10 cellular contexts compared by ENCODE assay signal in the genomic region with DNA sequence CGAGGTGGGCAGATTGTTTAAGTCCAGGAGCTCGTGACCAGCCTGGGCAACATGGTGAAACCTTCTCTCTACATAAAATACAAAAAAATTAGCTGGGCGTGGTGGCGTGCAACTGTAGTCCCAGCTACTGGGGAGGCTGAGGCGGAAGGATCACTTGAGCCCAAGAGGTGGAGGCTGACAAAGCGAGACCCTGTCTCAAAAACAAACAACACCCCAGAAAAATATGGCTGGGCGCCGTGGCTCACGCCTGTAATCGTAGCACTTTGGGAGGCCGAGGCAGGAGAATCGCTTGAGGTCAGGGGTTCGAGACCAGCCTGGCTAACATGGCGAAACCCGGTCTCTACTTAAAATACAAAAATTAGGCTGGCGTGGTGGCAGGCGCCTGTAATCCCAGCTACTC. TPM values are rescaled to one million over a fixed set of nuclear protein-coding genes. Genes with fewer than 3 reads are reported as not detected.
DNase-seq lines count a peak whose midpoint lies in the region; ATAC-seq, FAIRE-seq and TF ChIP-seq lines count a peak whose summit lies in the region.
"Had no signal": no experiment of that assay in that cellular context is flagged by ENCODE, and none has a peak within 500 bp of the region (broad histone marks: within the 10 kb centered on the region; RNA-seq: fewer than 3 reads in every experiment).

No MANE protein-coding gene starts in this region.

- peaks cover 19% of the 10 kb centered on the region for H3K79me2 ChIP-seq in PC-3 (ENCODE audit: low read length)

- intact Hi-C loops in PC-3 (cut with micrococcal nuclease) (loop anchor here (5.0 kb wide), 1 partner anchor 44 kb away; a partner anchor contains a TSS), sigmoid colon (cut with DNase I) (loop anchor here (2.0 to 5.0 kb wide), 2 partner anchors 16 to 206 kb away; a partner anchor contains a TSS), kidney (cut with DNase I) (no loop called here)

- H3K4me1 ChIP-seq in PC-3 (ENCODE audit: insufficient read depth, low read length) (peaks cover 18% of the 10 kb centered on the region), sigmoid colon (peaks cover 0 to 26% (median 22%) of the 10 kb centered on the region in 4 donors), kidney (ENCODE audit: control insufficient read depth in 1 of 2, insufficient read depth in 1 of 2, low read depth in 1 of 2, low read length in 2 of 2) (peaks cover 8 to 24% of the 10 kb centered on the region in 2 donors)

- no TSS peak for BruUV-seq in PC-3 (replicated peaks; lab: Mats Ljungman, UMichigan)

- CTCF ChIA-PET in PC-3 (lab: Charles Lee) = interaction anchor here (0.6 kb wide), 1 partner anchor 10 kb away, joined by 6 read pairs; no protein-coding TSS in a partner anchor

- H3K4me2 ChIP-seq in PC-3 (ENCODE audit: low read length) = peak overlapping the region; percentile 97

- no peak for DNase-seq in GM06990 (ENCODE audit: extremely low read depth, insufficient read length)
- no peak for DNase-seq in PC-3
- DNase-seq in epithelial cell of prostate (ENCODE audit: low read depth, low spot score) = no peak
- no peak for DNase-seq in sigmoid colon
- no peak for DNase-seq in kidney
- no peak for DNase-seq in COLO829 (ENCODE audit: low spot score)
- DNase-seq in pons (ENCODE audit: low spot score) = no peak
- no peak for DNase-seq in hepatic stellate cell (ENCODE audit: low spot score)

- FAIRE-seq in kidney (lab: Jason Lieb, UNC) = no peak
- FAIRE-seq: colon had no signal

- no peak for TF ChIP-seq POLR2A in sigmoid colon (IDR thresholded peaks at IDR 0.05)

- POLR2A ChIA-PET in PC-3 (lab: Charles Lee; ENCODE audit: unreplicated experiment) = no interaction called here

- H2AFZ ChIP-seq in PC-3 (ENCODE audit: low read length) = peak overlapping the region; percentile 91

- no peaks in the 10 kb centered on the region for H3K9me2 ChIP-seq in PC-3 (replicated peaks; ENCODE audit: low read length)

- no peak for ATAC-seq in PC-3

- no peak for TF ChIP-seq EP300 in sigmoid colon (IDR thresholded peaks at IDR 0.05)

- H3K9ac ChIP-seq in PC-3 (ENCODE audit: low read length) (peak overlapping the region; percentile 88; the same call in 1 of the 2 replicates), kidney (ENCODE audit: low read length in 2 of 2) (no peak overlapping the region)

- H3K27ac ChIP-seq in PC-3 (ENCODE audit: low read length) (no peak overlapping the region), epithelial cell of prostate (peak overlapping the region; percentile 99), sigmoid colon (peak overlapping the region; percentile 97 to 100 (median 99)), kidney (ENCODE audit: low read depth in 2 of 2, low read length in 2 of 2) (peak overlapping the region in 1 of 2 donors; percentile 98)

- peak overlapping the region; percentile 89 for H3K4me3 ChIP-seq in GM06990 (replicated peaks; ENCODE audit: low read depth, low read length)
- H3K4me3 ChIP-seq in PC-3 (ENCODE audit: low read length) = peak overlapping the region; percentile 83
- peak overlapping the region in 2 of 4 donors; percentile 88 to 94 for H3K4me3 ChIP-seq in sigmoid colon
- peak overlapping the region in 1 of 2 donors; percentile 92 for H3K4me3 ChIP-seq in kidney (ENCODE audit: low read length in 2 of 2)

- no peaks in the 10 kb centered on the region for H3F3A ChIP-seq in PC-3 (ENCODE audit: low read length, unreplicated experiment)

- TF ChIP-seq CTCF in GM06990 (IDR thresholded peaks at IDR 0.05; ENCODE audit: insufficient read depth, low read length, poor library complexity, severe bottlenecking) (no peak), PC-3 (conservative IDR thresholded peaks at IDR 0.05; ENCODE audit: low read depth, low read length) (no peak), sigmoid colon (IDR thresholded peaks at IDR 0.05) (no peak), kidney (IDR thresholded peaks at IDR 0.05; ENCODE audit: borderline replicate concordance, extremely low read depth, insufficient read depth) (no peak)

- no peaks in the 10 kb centered on the region for H3K27me3 ChIP-seq in GM06990 (replicated peaks; ENCODE audit: control insufficient read depth, insufficient read depth, low read length)
- no peaks in the 10 kb centered on the region for H3K27me3 ChIP-seq in PC-3 (ENCODE audit: low read length)
- no peaks in the 10 kb centered on the region for H3K27me3 ChIP-seq in sigmoid colon

- H4K20me1 ChIP-seq in PC-3 (ENCODE audit: low read length) = 0 out of 2 replicates have a peak, but pooled peaks cover 7% of the 10 kb centered on the region

- no peaks in the 10 kb centered on the region for H3K9me3 ChIP-seq in PC-3 (ENCODE audit: low read length)
- H3K9me3 ChIP-seq in sigmoid colon = no peaks in the 10 kb centered on the region
- H3K9me3 ChIP-seq in kidney (ENCODE audit: control insufficient read depth in 1 of 2, low read length in 2 of 2) = no peaks in the 10 kb centered on the region

- H3K36me3 ChIP-seq in GM06990 (ENCODE audit: control insufficient read depth, insufficient read depth, low read length) (no peaks in the 10 kb centered on the region), PC-3 (ENCODE audit: low read depth, low read length) (peaks cover 3% of the 10 kb centered on the region; the same call in 1 of the 2 replicates), sigmoid colon (no peaks in the 10 kb centered on the region), kidney (ENCODE audit: control insufficient read depth in 1 of 2, insufficient read depth in 2 of 2, low read length in 2 of 2) (no peaks in the 10 kb centered on the region)

- WGBS in sigmoid colon, 2 donors = 86 to 92% methylated on average over 17 of the region's 17 CpGs

RNA-seq across cellular contexts. Expression of a gene that starts 3.4 kb away (rescaled TPM):
- total RNA-seq in PC-3 (2014; rRNA removed) (315 and 331 TPM in 2 replicates), sigmoid colon (100 to 1,000 TPM; 140 to 201 (median 171) TPM), kidney (278 TPM)
- polyA plus RNA-seq in sigmoid colon (100 to 1,000 TPM; 115 to 206 (median 129) TPM), kidney (ENCODE audit: insufficient read depth, low read depth, low replicate concordance) (168 TPM)

RNA-seq across cellular contexts. Expression of a gene that starts 21.6 kb away (rescaled TPM):
- total RNA-seq in PC-3 (2014; rRNA removed) (41.8 and 78.9 TPM in 2 replicates), sigmoid colon (100 to 1,000 TPM in 3 of 4 donors, 10 to 100 TPM in 1; 99.5 to 149 (median 120) TPM), kidney (167 TPM)
- polyA plus RNA-seq in sigmoid colon (100 to 1,000 TPM; 348 to 548 (median 422) TPM), kidney (ENCODE audit: insufficient read depth, low read depth, low replicate concordance) (534 TPM)

RNA-seq across cellular contexts. Expression of a gene that starts 24.9 kb away (rescaled TPM):
- total RNA-seq in PC-3 (2014; rRNA removed) (1.2 and 3.2 TPM in 2 replicates), sigmoid colon (10 to 100 TPM in 1 of 4 donors, 1 to 10 TPM in 3; 3.5 to 15.8 (median 4.7) TPM), kidney (13.0 TPM)
- polyA plus RNA-seq in sigmoid colon (10 to 100 TPM in 1 of 3 donors, 1 to 10 TPM in 2; 3.7 to 17.6 (median 4.8) TPM), kidney (ENCODE audit: insufficient read depth, low read depth, low replicate concordance) (9.5 TPM)

RNA-seq across cellular contexts. Expression of a gene that starts 40.5 kb away (rescaled TPM):
- total RNA-seq in PC-3 (2014; rRNA removed) = 0.51 TPM in 1 of 2 replicates, not detected in the other
- 10 to 100 TPM in 1 of 4 donors, 1 to 10 TPM in 2, under 1 TPM in 1; 0.33 to 13.2 (median 4.4) TPM for total RNA-seq in sigmoid colon
- polyA plus RNA-seq in sigmoid colon = 1,000 to 10,000 TPM; 2,620 to 9,832 (median 7,672) TPM
- 12.2 TPM for total RNA-seq in kidney
- polyA plus RNA-seq in kidney (ENCODE audit: insufficient read depth, low read depth, low replicate concordance) = 1.2 TPM
- total RNA-seq: SK-MEL-5 had no signal

RNA-seq across cellular contexts. Expression of a gene that starts 46.2 kb away (rescaled TPM):
- total RNA-seq in PC-3 (2014; rRNA removed) (37.9 and 55.2 TPM in 2 replicates), sigmoid colon (10 to 100 TPM; 65.5 to 92.7 (median 85.2) TPM), kidney (36.0 TPM)
- polyA plus RNA-seq in sigmoid colon (10 to 100 TPM; 36.2 to 46.7 (median 39.0) TPM), kidney (ENCODE audit: insufficient read depth, low read depth, low replicate concordance) (56.9 TPM)
